Comparison of ENCODE assay signal across 8 cellular contexts in genomic region chr3:50264964-50265485, GRCh38. TPM values are rescaled to one million over a fixed set of nuclear protein-coding genes. Genes with fewer than 3 reads are reported as not detected.
DNase-seq lines count a peak whose midpoint lies in the region; ATAC-seq, FAIRE-seq and TF ChIP-seq lines count a peak whose summit lies in the region.

No MANE protein-coding gene starts in this region.

- H3K27ac ChIP-seq in heart left ventricle: peak overlapping the region; percentile 41 to 100 (median 92)
- H3K27ac ChIP-seq in esophagus squamous epithelium: peak overlapping the region; percentile 67 to 90 (median 88)
- H3K27ac ChIP-seq in osteoblast (ENCODE audit: low read depth, low read length): peak overlapping the region; percentile 40
- H3K27ac ChIP-seq in vagina: peak overlapping the region; percentile 98
- no peak overlapping the region for H3K27ac ChIP-seq in OCI-LY7 (ENCODE audit: low read depth, low read length, poor library complexity, severe bottlenecking)

- no peaks in the 10 kb centered on the region for H3K9me3 ChIP-seq in heart left ventricle
- H3K9me3 ChIP-seq in esophagus squamous epithelium: no peaks in the 10 kb centered on the region
- H3K9me3 ChIP-seq in osteoblast (ENCODE audit: low read depth, low read length): no peaks in the 10 kb centered on the region
- H3K9me3 ChIP-seq in vagina: no peaks in the 10 kb centered on the region
- no peaks in the 10 kb centered on the region for H3K9me3 ChIP-seq in OCI-LY7 (ENCODE audit: low read length)

- POLR2A ChIA-PET in OCI-LY7 (lab: Charles Lee): interaction anchor here (0.8 kb wide), 1 partner anchor 13 kb away, joined by 5 read pairs; no protein-coding TSS in a partner anchor

- no peak for DNase-seq in heart left ventricle
- DNase-seq in Right ventricle myocardium inferior (ENCODE audit: missing footprints): no peak
- no peak for DNase-seq in esophagus squamous epithelium (lab: John Stamatoyannopoulos, UW)
- peak; percentile 85 for DNase-seq in osteoblast (ENCODE audit: insufficient read length, low spot score, missing footprints)
- no peak for DNase-seq in vagina (ENCODE audit: extremely low spot score in 2 of 2)
- no peak for DNase-seq in NCI-H187 (lab: John Stamatoyannopoulos, UW)
- no peak for DNase-seq in OCI-LY7 (ENCODE audit: low spot score)
- no peak for DNase-seq in GM19239 (ENCODE audit: insufficient read length, low spot score)

- H3K79me2 ChIP-seq in osteoblast (ENCODE audit: insufficient read depth, low read length) (no peaks in the 10 kb centered on the region), OCI-LY7 (ENCODE audit: insufficient read depth, low read depth, low read length) (no peaks in the 10 kb centered on the region)

- H4K20me1 ChIP-seq in osteoblast (ENCODE audit: insufficient read depth, low read length) (no peaks in the 10 kb centered on the region), OCI-LY7 (ENCODE audit: insufficient read depth, low read length) (no peaks in the 10 kb centered on the region)

- TF ChIP-seq POLR2A in heart left ventricle (IDR thresholded peaks at IDR 0.05) (no peak), esophagus squamous epithelium (IDR thresholded peaks at IDR 0.05) (no peak), vagina (IDR thresholded peaks at IDR 0.05) (no peak)

- CTCF ChIA-PET in OCI-LY7 (lab: Charles Lee; ENCODE audit: unreplicated experiment): interaction anchor here (0.6 kb wide), 1 partner anchor 9 kb away, joined by 3 read pairs; no protein-coding TSS in a partner anchor

- intact Hi-C loops in heart left ventricle (cut with DNase I): loop anchor here in 2 of 10 donors (5.0 kb wide), 2 partner anchors 57 to 143 kb away; partner anchors contain the start of gene HYAL2 (in 1 of the 2)
- intact Hi-C loops in Right ventricle myocardium inferior (cut with DNase I): no loop called here
- intact Hi-C loops in esophagus squamous epithelium (cut with DNase I): no loop called here
- intact Hi-C loops in vagina (cut with DNase I): no loop called here
- intact Hi-C loops in OCI-LY7 (cut with micrococcal nuclease; ENCODE audit: unreplicated experiment): no loop called here

- TF ChIP-seq CTCF in heart left ventricle (IDR thresholded peaks at IDR 0.05) (no peak), esophagus squamous epithelium (IDR thresholded peaks at IDR 0.05) (no peak), osteoblast (IDR thresholded peaks at IDR 0.05; ENCODE audit: extremely low read depth, low read depth, low read length) (no peak), vagina (IDR thresholded peaks at IDR 0.05) (no peak), OCI-LY7 (conservative IDR thresholded peaks at IDR 0.05; ENCODE audit: low read length) (no peak)

- BruUV-seq in OCI-LY7 (replicated peaks; lab: Mats Ljungman, UMichigan): no TSS peak

- ATAC-seq in heart left ventricle: no peak
- no peak for ATAC-seq in Right ventricle myocardium inferior

- WGBS in heart left ventricle, 4 donors: 28 to 60% (median 54%) methylated on average over 4 to 7 of the region's 7 CpGs
- WGBS in esophagus squamous epithelium, 2 donors: 49 to 53% methylated on average over 2 to 6 of the region's 7 CpGs

- H3K4me3 ChIP-seq in heart left ventricle (peak overlapping the region in 2 of 12 donors; percentile 1 to 3), esophagus squamous epithelium (no peak overlapping the region), osteoblast (ENCODE audit: insufficient read depth, low read length) (no peak overlapping the region), vagina (no peak overlapping the region), OCI-LY7 (ENCODE audit: low read depth, low read length, poor library complexity, severe bottlenecking) (no peak overlapping the region)

- no peak for FAIRE-seq in GM19239 (lab: Jason Lieb, UNC)

- H3K36me3 ChIP-seq in heart left ventricle (no peaks in the 10 kb centered on the region), esophagus squamous epithelium (no peaks in the 10 kb centered on the region), osteoblast (ENCODE audit: insufficient read depth, low read length) (no peaks in the 10 kb centered on the region), vagina (no peaks in the 10 kb centered on the region), OCI-LY7 (ENCODE audit: insufficient read depth, low read length) (no peaks in the 10 kb centered on the region)

- no peak overlapping the region for H2AFZ ChIP-seq in osteoblast (ENCODE audit: low read length)
- H2AFZ ChIP-seq in OCI-LY7 (ENCODE audit: low read length): no peak overlapping the region

- no peaks in the 10 kb centered on the region for H3K9me2 ChIP-seq in OCI-LY7 (ENCODE audit: insufficient read depth, low read length)

- H3K4me2 ChIP-seq in osteoblast (ENCODE audit: insufficient read depth, low read length) (no peak overlapping the region), OCI-LY7 (ENCODE audit: low read length) (no peak overlapping the region)

- H3K4me1 ChIP-seq in heart left ventricle (peaks cover 0 to 80% (median 54%) of the 10 kb centered on the region in 12 donors), esophagus squamous epithelium (peaks cover 18 to 85% (median 68%) of the 10 kb centered on the region in 3 donors), osteoblast (ENCODE audit: insufficient read depth, low read length) (peaks cover 50% of the 10 kb centered on the region), vagina (peaks cover 85% of the 10 kb centered on the region), OCI-LY7 (ENCODE audit: insufficient read depth, low read length, poor library complexity, severe bottlenecking) (no peaks in the 10 kb centered on the region)

- H3K27me3 ChIP-seq in heart left ventricle (peaks cover 0 to 12% (median 0%) of the 10 kb centered on the region in 9 donors), esophagus squamous epithelium (no peaks in the 10 kb centered on the region), osteoblast (ENCODE audit: insufficient read depth, low read length) (no peaks in the 10 kb centered on the region), vagina (no peaks in the 10 kb centered on the region)

RNA-seq across cellular contexts. Expression of gene SEMA3B, which starts 3.9 kb away (rescaled TPM):
- total RNA-seq in heart left ventricle (10 to 100 TPM; 12.9 to 60.1 (median 17.8) TPM), Right ventricle myocardium inferior (19.8 TPM), esophagus squamous epithelium (1 to 10 TPM in 3 of 4 donors, under 1 TPM in 1; 0.70 to 8.2 (median 2.4) TPM), osteoblast (5.9 and 10.1 TPM in 2 replicates), vagina (32.9 TPM), OCI-LY7 (2022) (0.82 and 1.2 TPM in 2 replicates)
- 10 to 100 TPM; 21.1 to 37.5 TPM for polyA plus RNA-seq in heart left ventricle
- 0.10 and 0.28 TPM in 2 replicates for total RNA-seq in OCI-LY7 (2014; rRNA removed; shearing (Covaris generic))

RNA-seq across cellular contexts. Expression of gene LSMEM2, which starts 13.9 kb away (rescaled TPM):
- 10 to 100 TPM in 8 of 9 donors, 1 to 10 TPM in 1; 8.8 to 68.3 (median 31.5) TPM for total RNA-seq in heart left ventricle
- polyA plus RNA-seq in heart left ventricle: 10 to 100 TPM in 1 of 2 donors, 1 to 10 TPM in 1; 1.3 to 29.7 TPM
- total RNA-seq in Right ventricle myocardium inferior: 29.8 TPM
- total RNA-seq in esophagus squamous epithelium: not detected
- total RNA-seq in osteoblast: not detected in 2 replicates
- not detected for total RNA-seq in vagina
- not detected in 2 replicates for total RNA-seq in OCI-LY7 (2014; rRNA removed; shearing (Covaris generic))
- not detected in 2 replicates for total RNA-seq in OCI-LY7 (2022)

RNA-seq across cellular contexts. Expression of gene IFRD2, which starts 27.2 kb away (rescaled TPM):
- total RNA-seq in heart left ventricle (10 to 100 TPM; 47.5 to 94.9 (median 61.4) TPM), Right ventricle myocardium inferior (69.4 TPM), esophagus squamous epithelium (100 to 1,000 TPM in 1 of 4 donors, 10 to 100 TPM in 3; 49.0 to 100 (median 72.9) TPM), osteoblast (60.4 and 65.1 TPM in 2 replicates), vagina (37.3 TPM), OCI-LY7 (2022) (93.3 and 97.3 TPM in 2 replicates)
- polyA plus RNA-seq in heart left ventricle: 100 to 1,000 TPM in 1 of 2 donors, 10 to 100 TPM in 1; 80.5 to 106 TPM
- total RNA-seq in OCI-LY7 (2014; rRNA removed; shearing (Covaris generic)): 73.1 and 95.5 TPM in 2 replicates

RNA-seq across cellular contexts. Expression of gene GNAI2, which starts 29.0 kb away (rescaled TPM):
- total RNA-seq in heart left ventricle: 100 to 1,000 TPM; 106 to 365 (median 140) TPM
- polyA plus RNA-seq in heart left ventricle: 100 to 1,000 TPM in 1 of 2 donors, 10 to 100 TPM in 1; 93.2 to 180 TPM
- total RNA-seq in Right ventricle myocardium inferior: 153 TPM
- total RNA-seq in esophagus squamous epithelium: 100 to 1,000 TPM in 2 of 4 donors, 10 to 100 TPM in 2; 39.8 to 122 (median 76.5) TPM
- total RNA-seq in osteoblast: 223 and 248 TPM in 2 replicates
- total RNA-seq in vagina: 244 TPM
- 165 and 190 TPM in 2 replicates for total RNA-seq in OCI-LY7 (2014; rRNA removed; shearing (Covaris generic))
- total RNA-seq in OCI-LY7 (2022): 256 and 266 TPM in 2 replicates

RNA-seq across cellular contexts. Expression of gene HYAL3, which starts 34.2 kb away (rescaled TPM):
- 1 to 10 TPM; 1.0 to 3.2 (median 1.6) TPM for total RNA-seq in heart left ventricle
- polyA plus RNA-seq in heart left ventricle: 1 to 10 TPM; 2.1 to 3.1 TPM
- 1.4 TPM for total RNA-seq in Right ventricle myocardium inferior
- total RNA-seq in esophagus squamous epithelium: 1 to 10 TPM; 5.3 to 7.9 (median 5.8) TPM
- total RNA-seq in osteoblast: 1.8 and 4.1 TPM in 2 replicates
- total RNA-seq in vagina: 8.1 TPM
- 1.2 and 2.7 TPM in 2 replicates for total RNA-seq in OCI-LY7 (2014; rRNA removed; shearing (Covaris generic))
- 3.5 and 4.4 TPM in 2 replicates for total RNA-seq in OCI-LY7 (2022)
